Comparison of ENCODE assay signal across 8 cellular contexts in genomic region chr1:167220537-167221125, GRCh38. TPM values are rescaled to one million over a fixed set of nuclear protein-coding genes. Genes with fewer than 3 reads are reported as not detected.
A peak's percentile ranks its signal among the peaks of the same experiment; 100 is the strongest.
DNase-seq lines count a peak whose midpoint lies in the region; ATAC-seq and TF ChIP-seq lines count a peak whose summit lies in the region.

POU2F1 (plus strand) TSS chr1:167220886; CDS start chr1:167220898, 12 bp downstream.

- H3K4me3 ChIP-seq in GM12864 (ENCODE audit: low read depth, low read length) (peak within 1 kb of the TSS; percentile 90), osteoblast (ENCODE audit: insufficient read depth, low read length) (peak within 1 kb of the TSS; percentile 88), thoracic aorta (peak within 1 kb of the TSS; percentile 91)

- peak; percentile 55 for TF ChIP-seq CTCF in GM12864 (IDR thresholded peaks at IDR 0.05; ENCODE audit: low read depth, low read length, missing control alignments)
- peak; percentile 63 for TF ChIP-seq CTCF in glutamatergic neuron (IDR thresholded peaks at IDR 0.05; ENCODE audit: partially characterized antibody, unreplicated experiment)
- TF ChIP-seq CTCF in osteoblast (IDR thresholded peaks at IDR 0.05; ENCODE audit: extremely low read depth, low read depth, low read length) = peak; percentile 54
- peak; percentile 68 for TF ChIP-seq CTCF in thoracic aorta (IDR thresholded peaks at IDR 0.05)

- H3K79me2 ChIP-seq in osteoblast (ENCODE audit: insufficient read depth, low read length) = peaks cover 37% of the 10 kb centered on the region

- peaks cover 41% of the 10 kb centered on the region for H3K4me1 Mint-ChIP-seq in activated naive CD8-positive, alpha-beta T cell (ENCODE audit: low read depth)
- peaks cover 19% of the 10 kb centered on the region for H3K4me1 Mint-ChIP-seq in glutamatergic neuron (ENCODE audit: low read depth, unreplicated experiment)

- H3K9me3 Mint-ChIP-seq in activated naive CD8-positive, alpha-beta T cell (ENCODE audit: low read depth) = no peaks in the 10 kb centered on the region
- H3K9me3 Mint-ChIP-seq in glutamatergic neuron (ENCODE audit: unreplicated experiment) = peaks cover 12% of the 10 kb centered on the region

- H3K4me3 Mint-ChIP-seq in activated naive CD8-positive, alpha-beta T cell = peak within 1 kb of the TSS; percentile 95
- peak within 1 kb of the TSS; percentile 96 for H3K4me3 Mint-ChIP-seq in glutamatergic neuron (ENCODE audit: unreplicated experiment)

- H3K27me3 Mint-ChIP-seq in activated naive CD8-positive, alpha-beta T cell = no peaks in the 10 kb centered on the region
- H3K27me3 Mint-ChIP-seq in glutamatergic neuron (ENCODE audit: unreplicated experiment) = peaks cover 15% of the 10 kb centered on the region

- peak; percentile 91 for DNase-seq in GM12864 (ENCODE audit: low read depth)
- DNase-seq in NCI-H1092 treated with DMSO at 0.1 percent for 48 hours (lab: John Stamatoyannopoulos, UW) = peak; percentile 99
- peak; percentile 100 for DNase-seq in SKM-1 treated with dmso at 0.1 percent for 144 hours (lab: John Stamatoyannopoulos, UW; ENCODE audit: unreplicated experiment)
- peak; percentile 99 for DNase-seq in glutamatergic neuron
- DNase-seq in osteoblast (ENCODE audit: insufficient read length, low spot score, missing footprints) = peak; percentile 96
- DNase-seq in thoracic aorta (ENCODE audit: low spot score) = peak; percentile 90

- H3K4me1 ChIP-seq in osteoblast (ENCODE audit: insufficient read depth, low read length) (peaks cover 13% of the 10 kb centered on the region), thoracic aorta (ENCODE audit: control insufficient read depth in 1 of 2, low read depth in 2 of 2) (peaks cover 6 to 34% of the 10 kb centered on the region in 2 donors)

- H3K36me3 ChIP-seq in osteoblast (ENCODE audit: insufficient read depth, low read length) (no peaks in the 10 kb centered on the region), thoracic aorta (no peaks in the 10 kb centered on the region)

- H2AFZ ChIP-seq in osteoblast (ENCODE audit: low read length) = peak within 1 kb of the TSS; percentile 100

- peak; percentile 48 for ATAC-seq in HG02623 (IDR thresholded peaks at IDR 0.05; ENCODE audit: unreplicated experiment)
- peak; percentile 97 for ATAC-seq in thoracic aorta (ENCODE audit: insufficient number of reproducible peaks, low FRiP score, low read depth)

- no peaks in the 10 kb centered on the region for H4K20me1 ChIP-seq in osteoblast (ENCODE audit: insufficient read depth, low read length)

- H3K36me3 Mint-ChIP-seq in activated naive CD8-positive, alpha-beta T cell = peaks cover 2% of the 10 kb centered on the region
- peaks cover 5% of the 10 kb centered on the region for H3K36me3 Mint-ChIP-seq in glutamatergic neuron (ENCODE audit: unreplicated experiment)

- H3K9me3 ChIP-seq in osteoblast (ENCODE audit: low read depth, low read length) (no peaks in the 10 kb centered on the region), thoracic aorta (no peaks in the 10 kb centered on the region)

- H3K27ac Mint-ChIP-seq in activated naive CD8-positive, alpha-beta T cell = peak within 1 kb of the TSS; percentile 99
- H3K27ac Mint-ChIP-seq in glutamatergic neuron (ENCODE audit: unreplicated experiment) = peak within 1 kb of the TSS; percentile 88

- H3K27ac ChIP-seq in osteoblast (ENCODE audit: low read depth, low read length) = peak within 1 kb of the TSS; percentile 54
- peak within 1 kb of the TSS; percentile 91 to 93 for H3K27ac ChIP-seq in thoracic aorta

- H3K27me3 ChIP-seq in osteoblast (ENCODE audit: insufficient read depth, low read length) (no peaks in the 10 kb centered on the region), thoracic aorta (replicated peaks; ENCODE audit: insufficient read depth) (no peaks in the 10 kb centered on the region)

- H3K4me2 ChIP-seq in osteoblast (ENCODE audit: insufficient read depth, low read length) = peak within 1 kb of the TSS; percentile 99

RNA-seq across cellular contexts. Expression of gene POU2F1, which starts in this region (rescaled TPM):
- total RNA-seq in glutamatergic neuron (ENCODE audit: unreplicated experiment) (37.7 TPM), osteoblast (11.6 and 13.6 TPM in 2 replicates), thoracic aorta (10 to 100 TPM; 15.3 to 25.5 TPM)

Comparison
In these comparisons a context has a peak if more than half of its experiments do, and no peak if none do; other contexts are left out.
1. Peak in every context shown above with its lines: DNase-seq, ATAC-seq, H3K4me3 ChIP-seq and H3K27ac ChIP-seq.